ENCODE assay signal across 1 cellular context in the genomic region with DNA sequence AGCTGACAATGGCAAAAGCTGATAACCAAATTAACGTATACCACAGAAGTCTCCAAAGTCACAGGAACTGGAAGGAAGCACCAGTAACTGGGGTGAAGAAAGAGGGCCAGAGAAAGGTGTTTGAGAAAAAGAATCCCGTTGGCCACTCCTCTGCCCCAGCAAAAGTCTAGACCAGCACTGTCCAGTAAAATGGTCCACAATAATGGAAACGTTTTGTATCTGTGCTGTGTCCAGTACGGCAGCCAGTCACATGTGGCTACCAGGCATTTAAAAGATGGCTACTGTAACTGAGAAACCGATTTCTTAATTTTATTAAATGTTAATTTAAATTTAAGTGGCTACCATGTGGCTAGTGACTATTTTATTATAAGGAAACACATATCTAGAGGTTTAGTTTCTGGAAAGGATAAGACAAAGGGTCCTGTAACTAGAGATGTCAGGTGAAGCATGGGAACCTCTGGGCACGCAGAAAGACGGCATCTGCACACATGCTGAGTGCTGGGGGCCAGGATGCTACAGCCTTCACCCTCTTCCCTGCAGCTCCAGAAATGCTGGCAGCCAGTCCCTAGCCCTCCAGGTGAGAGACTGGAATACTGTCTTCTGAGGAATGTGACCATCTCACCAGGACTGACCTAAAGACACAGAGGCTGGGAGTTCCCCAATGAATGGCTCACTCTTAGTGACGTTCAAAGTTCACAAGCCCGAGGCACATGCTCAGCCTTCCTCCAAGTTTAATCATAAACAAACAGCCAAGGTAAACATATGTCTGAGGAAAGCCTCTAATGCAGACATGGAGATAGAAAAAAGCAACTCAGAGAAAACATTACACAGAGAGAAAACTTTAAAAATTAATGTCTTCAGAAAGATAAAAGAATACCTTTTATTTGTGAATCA.
TF ChIP-seq lines count a peak whose summit lies in the region.

No MANE protein-coding gene starts in this region.

TF ChIP-seq in HepG2, 621 proteins besides CTCF, POLR2A, EP300 and RAD21 (continued from another document and continues in another):
- TF ChIP-seq, protein P1, sequence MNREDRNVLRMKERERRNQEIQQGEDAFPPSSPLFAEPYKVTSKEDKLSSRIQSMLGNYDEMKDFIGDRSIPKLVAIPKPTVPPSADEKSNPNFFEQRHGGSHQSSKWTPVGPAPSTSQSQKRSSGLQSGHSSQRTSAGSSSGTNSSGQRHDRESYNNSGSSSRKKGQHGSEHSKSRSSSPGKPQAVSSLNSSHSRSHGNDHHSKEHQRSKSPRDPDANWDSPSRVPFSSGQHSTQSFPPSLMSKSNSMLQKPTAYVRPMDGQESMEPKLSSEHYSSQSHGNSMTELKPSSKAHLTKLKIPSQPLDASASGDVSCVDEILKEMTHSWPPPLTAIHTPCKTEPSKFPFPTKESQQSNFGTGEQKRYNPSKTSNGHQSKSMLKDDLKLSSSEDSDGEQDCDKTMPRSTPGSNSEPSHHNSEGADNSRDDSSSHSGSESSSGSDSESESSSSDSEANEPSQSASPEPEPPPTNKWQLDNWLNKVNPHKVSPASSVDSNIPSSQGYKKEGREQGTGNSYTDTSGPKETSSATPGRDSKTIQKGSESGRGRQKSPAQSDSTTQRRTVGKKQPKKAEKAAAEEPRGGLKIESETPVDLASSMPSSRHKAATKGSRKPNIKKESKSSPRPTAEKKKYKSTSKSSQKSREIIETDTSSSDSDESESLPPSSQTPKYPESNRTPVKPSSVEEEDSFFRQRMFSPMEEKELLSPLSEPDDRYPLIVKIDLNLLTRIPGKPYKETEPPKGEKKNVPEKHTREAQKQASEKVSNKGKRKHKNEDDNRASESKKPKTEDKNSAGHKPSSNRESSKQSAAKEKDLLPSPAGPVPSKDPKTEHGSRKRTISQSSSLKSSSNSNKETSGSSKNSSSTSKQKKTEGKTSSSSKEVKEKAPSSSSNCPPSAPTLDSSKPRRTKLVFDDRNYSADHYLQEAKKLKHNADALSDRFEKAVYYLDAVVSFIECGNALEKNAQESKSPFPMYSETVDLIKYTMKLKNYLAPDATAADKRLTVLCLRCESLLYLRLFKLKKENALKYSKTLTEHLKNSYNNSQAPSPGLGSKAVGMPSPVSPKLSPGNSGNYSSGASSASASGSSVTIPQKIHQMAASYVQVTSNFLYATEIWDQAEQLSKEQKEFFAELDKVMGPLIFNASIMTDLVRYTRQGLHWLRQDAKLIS (CRISPR knock-in tag; IDR thresholded peaks at IDR 0.05): no peak
- no peak for TF ChIP-seq NBN (conservative IDR thresholded peaks at IDR 0.05)
- no peak for TF ChIP-seq XBP1 (CRISPR knock-in tag; IDR thresholded peaks at IDR 0.05)
- peak; percentile 82 for TF ChIP-seq MED1 (CRISPR knock-in tag; IDR thresholded peaks at IDR 0.05)
- no peak for TF ChIP-seq ZNF468 (CRISPR knock-in tag; IDR thresholded peaks at IDR 0.05)
- peak; percentile 77 for TF ChIP-seq BHLHE40 (IDR thresholded peaks at IDR 0.05; ENCODE audit: low read length)
- TF ChIP-seq ZNF7 (CRISPR knock-in tag; IDR thresholded peaks at IDR 0.05): no peak
- TF ChIP-seq, protein P2, sequence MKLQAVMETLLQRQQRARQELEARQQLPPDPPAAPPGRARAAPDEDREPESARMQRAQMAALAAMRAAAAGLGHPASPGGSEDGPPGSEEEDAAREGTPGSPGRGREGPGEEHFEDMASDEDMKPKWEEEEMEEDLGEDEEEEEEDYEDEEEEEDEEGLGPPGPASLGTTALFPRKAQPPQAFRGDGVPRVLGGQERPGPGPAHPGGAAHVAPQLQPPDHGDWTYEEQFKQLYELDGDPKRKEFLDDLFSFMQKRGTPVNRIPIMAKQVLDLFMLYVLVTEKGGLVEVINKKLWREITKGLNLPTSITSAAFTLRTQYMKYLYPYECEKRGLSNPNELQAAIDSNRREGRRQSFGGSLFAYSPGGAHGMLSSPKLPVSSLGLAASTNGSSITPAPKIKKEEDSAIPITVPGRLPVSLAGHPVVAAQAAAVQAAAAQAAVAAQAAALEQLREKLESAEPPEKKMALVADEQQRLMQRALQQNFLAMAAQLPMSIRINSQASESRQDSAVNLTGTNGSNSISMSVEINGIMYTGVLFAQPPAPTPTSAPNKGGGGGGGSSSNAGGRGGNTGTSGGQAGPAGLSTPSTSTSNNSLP (IDR thresholded peaks at IDR 0.05; ENCODE audit: low read depth, low read length): no peak
- no peak for TF ChIP-seq SCMH1 (CRISPR knock-in tag; IDR thresholded peaks at IDR 0.05; ENCODE audit: borderline replicate concordance)
- TF ChIP-seq NR3C1 (CRISPR knock-in tag; IDR thresholded peaks at IDR 0.05): no peak
- no peak for TF ChIP-seq ZNF564 (CRISPR knock-in tag; IDR thresholded peaks at IDR 0.05)
- no peak for TF ChIP-seq ZNF367 (CRISPR knock-in tag; IDR thresholded peaks at IDR 0.05; ENCODE audit: borderline replicate concordance)
- TF ChIP-seq, protein P3, sequence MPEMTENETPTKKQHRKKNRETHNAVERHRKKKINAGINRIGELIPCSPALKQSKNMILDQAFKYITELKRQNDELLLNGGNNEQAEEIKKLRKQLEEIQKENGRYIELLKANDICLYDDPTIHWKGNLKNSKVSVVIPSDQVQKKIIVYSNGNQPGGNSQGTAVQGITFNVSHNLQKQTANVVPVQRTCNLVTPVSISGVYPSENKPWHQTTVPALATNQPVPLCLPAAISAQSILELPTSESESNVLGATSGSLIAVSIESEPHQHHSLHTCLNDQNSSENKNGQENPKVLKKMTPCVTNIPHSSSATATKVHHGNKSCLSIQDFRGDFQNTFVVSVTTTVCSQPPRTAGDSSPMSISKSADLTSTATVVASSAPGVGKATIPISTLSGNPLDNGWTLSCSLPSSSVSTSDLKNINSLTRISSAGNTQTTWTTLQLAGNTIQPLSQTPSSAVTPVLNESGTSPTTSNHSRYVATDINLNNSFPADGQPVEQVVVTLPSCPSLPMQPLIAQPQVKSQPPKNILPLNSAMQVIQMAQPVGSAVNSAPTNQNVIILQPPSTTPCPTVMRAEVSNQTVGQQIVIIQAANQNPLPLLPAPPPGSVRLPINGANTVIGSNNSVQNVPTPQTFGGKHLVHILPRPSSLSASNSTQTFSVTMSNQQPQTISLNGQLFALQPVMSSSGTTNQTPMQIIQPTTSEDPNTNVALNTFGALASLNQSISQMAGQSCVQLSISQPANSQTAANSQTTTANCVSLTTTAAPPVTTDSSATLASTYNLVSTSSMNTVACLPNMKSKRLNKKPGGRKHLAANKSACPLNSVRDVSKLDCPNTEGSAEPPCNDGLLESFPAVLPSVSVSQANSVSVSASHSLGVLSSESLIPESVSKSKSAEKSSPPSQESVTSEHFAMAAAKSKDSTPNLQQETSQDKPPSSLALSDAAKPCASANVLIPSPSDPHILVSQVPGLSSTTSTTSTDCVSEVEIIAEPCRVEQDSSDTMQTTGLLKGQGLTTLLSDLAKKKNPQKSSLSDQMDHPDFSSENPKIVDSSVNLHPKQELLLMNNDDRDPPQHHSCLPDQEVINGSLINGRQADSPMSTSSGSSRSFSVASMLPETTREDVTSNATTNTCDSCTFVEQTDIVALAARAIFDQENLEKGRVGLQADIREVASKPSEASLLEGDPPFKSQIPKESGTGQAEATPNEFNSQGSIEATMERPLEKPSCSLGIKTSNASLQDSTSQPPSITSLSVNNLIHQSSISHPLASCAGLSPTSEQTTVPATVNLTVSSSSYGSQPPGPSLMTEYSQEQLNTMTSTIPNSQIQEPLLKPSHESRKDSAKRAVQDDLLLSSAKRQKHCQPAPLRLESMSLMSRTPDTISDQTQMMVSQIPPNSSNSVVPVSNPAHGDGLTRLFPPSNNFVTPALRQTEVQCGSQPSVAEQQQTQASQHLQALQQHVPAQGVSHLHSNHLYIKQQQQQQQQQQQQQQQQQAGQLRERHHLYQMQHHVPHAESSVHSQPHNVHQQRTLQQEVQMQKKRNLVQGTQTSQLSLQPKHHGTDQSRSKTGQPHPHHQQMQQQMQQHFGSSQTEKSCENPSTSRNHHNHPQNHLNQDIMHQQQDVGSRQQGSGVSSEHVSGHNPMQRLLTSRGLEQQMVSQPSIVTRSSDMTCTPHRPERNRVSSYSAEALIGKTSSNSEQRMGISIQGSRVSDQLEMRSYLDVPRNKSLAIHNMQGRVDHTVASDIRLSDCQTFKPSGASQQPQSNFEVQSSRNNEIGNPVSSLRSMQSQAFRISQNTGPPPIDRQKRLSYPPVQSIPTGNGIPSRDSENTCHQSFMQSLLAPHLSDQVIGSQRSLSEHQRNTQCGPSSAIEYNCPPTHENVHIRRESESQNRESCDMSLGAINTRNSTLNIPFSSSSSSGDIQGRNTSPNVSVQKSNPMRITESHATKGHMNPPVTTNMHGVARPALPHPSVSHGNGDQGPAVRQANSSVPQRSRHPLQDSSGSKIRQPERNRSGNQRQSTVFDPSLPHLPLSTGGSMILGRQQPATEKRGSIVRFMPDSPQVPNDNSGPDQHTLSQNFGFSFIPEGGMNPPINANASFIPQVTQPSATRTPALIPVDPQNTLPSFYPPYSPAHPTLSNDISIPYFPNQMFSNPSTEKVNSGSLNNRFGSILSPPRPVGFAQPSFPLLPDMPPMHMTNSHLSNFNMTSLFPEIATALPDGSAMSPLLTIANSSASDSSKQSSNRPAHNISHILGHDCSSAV (CRISPR knock-in tag; IDR thresholded peaks at IDR 0.05; ENCODE audit: borderline replicate concordance): no peak
- no peak for TF ChIP-seq ARNTL (CRISPR knock-in tag; IDR thresholded peaks at IDR 0.05)
- TF ChIP-seq, protein P4, sequence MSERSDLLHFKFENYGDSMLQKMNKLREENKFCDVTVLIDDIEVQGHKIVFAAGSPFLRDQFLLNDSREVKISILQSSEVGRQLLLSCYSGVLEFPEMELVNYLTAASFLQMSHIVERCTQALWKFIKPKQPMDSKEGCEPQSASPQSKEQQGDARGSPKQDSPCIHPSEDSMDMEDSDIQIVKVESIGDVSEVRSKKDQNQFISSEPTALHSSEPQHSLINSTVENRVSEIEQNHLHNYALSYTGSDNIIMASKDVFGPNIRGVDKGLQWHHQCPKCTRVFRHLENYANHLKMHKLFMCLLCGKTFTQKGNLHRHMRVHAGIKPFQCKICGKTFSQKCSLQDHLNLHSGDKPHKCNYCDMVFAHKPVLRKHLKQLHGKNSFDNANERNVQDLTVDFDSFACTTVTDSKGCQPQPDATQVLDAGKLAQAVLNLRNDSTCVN (CRISPR knock-in tag; IDR thresholded peaks at IDR 0.05; ENCODE audit: borderline replicate concordance): peak; percentile 64; the same call in 1 of the 2 replicates
- peak; percentile 57 for TF ChIP-seq CEBPG (CRISPR knock-in tag; IDR thresholded peaks at IDR 0.05)
- TF ChIP-seq, protein P5, sequence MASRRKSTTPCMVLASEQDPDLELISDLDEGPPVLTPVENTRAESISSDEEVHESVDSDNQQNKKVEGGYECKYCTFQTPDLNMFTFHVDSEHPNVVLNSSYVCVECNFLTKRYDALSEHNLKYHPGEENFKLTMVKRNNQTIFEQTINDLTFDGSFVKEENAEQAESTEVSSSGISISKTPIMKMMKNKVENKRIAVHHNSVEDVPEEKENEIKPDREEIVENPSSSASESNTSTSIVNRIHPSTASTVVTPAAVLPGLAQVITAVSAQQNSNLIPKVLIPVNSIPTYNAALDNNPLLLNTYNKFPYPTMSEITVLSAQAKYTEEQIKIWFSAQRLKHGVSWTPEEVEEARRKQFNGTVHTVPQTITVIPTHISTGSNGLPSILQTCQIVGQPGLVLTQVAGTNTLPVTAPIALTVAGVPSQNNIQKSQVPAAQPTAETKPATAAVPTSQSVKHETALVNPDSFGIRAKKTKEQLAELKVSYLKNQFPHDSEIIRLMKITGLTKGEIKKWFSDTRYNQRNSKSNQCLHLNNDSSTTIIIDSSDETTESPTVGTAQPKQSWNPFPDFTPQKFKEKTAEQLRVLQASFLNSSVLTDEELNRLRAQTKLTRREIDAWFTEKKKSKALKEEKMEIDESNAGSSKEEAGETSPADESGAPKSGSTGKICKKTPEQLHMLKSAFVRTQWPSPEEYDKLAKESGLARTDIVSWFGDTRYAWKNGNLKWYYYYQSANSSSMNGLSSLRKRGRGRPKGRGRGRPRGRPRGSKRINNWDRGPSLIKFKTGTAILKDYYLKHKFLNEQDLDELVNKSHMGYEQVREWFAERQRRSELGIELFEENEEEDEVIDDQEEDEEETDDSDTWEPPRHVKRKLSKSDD (CRISPR knock-in tag; IDR thresholded peaks at IDR 0.05; ENCODE audit: low read depth): no peak
- no peak for TF ChIP-seq FOXC1 (CRISPR knock-in tag; IDR thresholded peaks at IDR 0.05; ENCODE audit: borderline replicate concordance)
- TF ChIP-seq ZSCAN29 (CRISPR knock-in tag; conservative IDR thresholded peaks at IDR 0.05): 0 out of 2 replicates have a peak, but pooled peaks have one; percentile 52
- TF ChIP-seq ELF3 (CRISPR knock-in tag; IDR thresholded peaks at IDR 0.05): peak; percentile 82
- no peak for TF ChIP-seq SYNCRIP (IDR thresholded peaks at IDR 0.05; ENCODE audit: insufficient read depth, low read depth, low read length)
- no peak for TF ChIP-seq RFX1 (IDR thresholded peaks at IDR 0.05)
- TF ChIP-seq ARHGAP35 (CRISPR knock-in tag; IDR thresholded peaks at IDR 0.05; ENCODE audit: borderline replicate concordance): no peak
- peak; percentile 81 for TF ChIP-seq ZMYM4 (CRISPR knock-in tag; IDR thresholded peaks at IDR 0.05)
- no peak for TF ChIP-seq JDP2 (CRISPR knock-in tag; IDR thresholded peaks at IDR 0.05; ENCODE audit: borderline replicate concordance)
- TF ChIP-seq HDAC6 (IDR thresholded peaks at IDR 0.05; ENCODE audit: low read depth, low read length): no peak
- TF ChIP-seq ZNF207 (IDR thresholded peaks at IDR 0.05; ENCODE audit: borderline replicate concordance): no peak
- no peak for TF ChIP-seq SSRP1 (CRISPR knock-in tag; IDR thresholded peaks at IDR 0.05)
- TF ChIP-seq ZNF383 (CRISPR knock-in tag; IDR thresholded peaks at IDR 0.05; ENCODE audit: borderline replicate concordance): peak; percentile 49; the same call in 1 of the 2 replicates
- TF ChIP-seq GPN1 (CRISPR knock-in tag; IDR thresholded peaks at IDR 0.05; ENCODE audit: borderline replicate concordance): no peak
- TF ChIP-seq MAFF (IDR thresholded peaks at IDR 0.05; ENCODE audit: low read depth, low read length): no peak
- no peak for TF ChIP-seq NCOA1 (CRISPR knock-in tag; IDR thresholded peaks at IDR 0.05)
- peak; percentile 44 for TF ChIP-seq ASH2L (IDR thresholded peaks at IDR 0.05; ENCODE audit: insufficient read length, low read depth, low read length)
- TF ChIP-seq ZNF607 (CRISPR knock-in tag; IDR thresholded peaks at IDR 0.05; ENCODE audit: borderline replicate concordance): no peak
- no peak for TF ChIP-seq AGO1 (IDR thresholded peaks at IDR 0.05; ENCODE audit: low read depth, low read length, poor library complexity, severe bottlenecking)
- no peak for TF ChIP-seq CCAR2 (optimal IDR thresholded peaks at IDR 0.05; ENCODE audit: low read depth, low read length)
- TF ChIP-seq CCDC6 (CRISPR knock-in tag; IDR thresholded peaks at IDR 0.05): 0 out of 2 replicates have a peak, but pooled peaks have one; percentile 23
- TF ChIP-seq ZNF761 (CRISPR knock-in tag; conservative IDR thresholded peaks at IDR 0.05): 0 out of 2 replicates have a peak, but pooled peaks have one; percentile 47
- TF ChIP-seq, protein P6, sequence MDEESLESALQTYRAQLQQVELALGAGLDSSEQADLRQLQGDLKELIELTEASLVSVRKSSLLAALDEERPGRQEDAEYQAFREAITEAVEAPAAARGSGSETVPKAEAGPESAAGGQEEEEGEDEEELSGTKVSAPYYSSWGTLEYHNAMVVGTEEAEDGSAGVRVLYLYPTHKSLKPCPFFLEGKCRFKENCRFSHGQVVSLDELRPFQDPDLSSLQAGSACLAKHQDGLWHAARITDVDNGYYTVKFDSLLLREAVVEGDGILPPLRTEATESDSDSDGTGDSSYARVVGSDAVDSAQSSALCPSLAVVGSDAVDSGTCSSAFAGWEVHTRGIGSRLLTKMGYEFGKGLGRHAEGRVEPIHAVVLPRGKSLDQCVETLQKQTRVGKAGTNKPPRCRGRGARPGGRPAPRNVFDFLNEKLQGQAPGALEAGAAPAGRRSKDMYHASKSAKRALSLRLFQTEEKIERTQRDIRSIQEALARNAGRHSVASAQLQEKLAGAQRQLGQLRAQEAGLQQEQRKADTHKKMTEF (CRISPR knock-in tag; IDR thresholded peaks at IDR 0.05): peak; percentile 63
